ENCODE assay signal across 1 cellular context in the genomic region with DNA sequence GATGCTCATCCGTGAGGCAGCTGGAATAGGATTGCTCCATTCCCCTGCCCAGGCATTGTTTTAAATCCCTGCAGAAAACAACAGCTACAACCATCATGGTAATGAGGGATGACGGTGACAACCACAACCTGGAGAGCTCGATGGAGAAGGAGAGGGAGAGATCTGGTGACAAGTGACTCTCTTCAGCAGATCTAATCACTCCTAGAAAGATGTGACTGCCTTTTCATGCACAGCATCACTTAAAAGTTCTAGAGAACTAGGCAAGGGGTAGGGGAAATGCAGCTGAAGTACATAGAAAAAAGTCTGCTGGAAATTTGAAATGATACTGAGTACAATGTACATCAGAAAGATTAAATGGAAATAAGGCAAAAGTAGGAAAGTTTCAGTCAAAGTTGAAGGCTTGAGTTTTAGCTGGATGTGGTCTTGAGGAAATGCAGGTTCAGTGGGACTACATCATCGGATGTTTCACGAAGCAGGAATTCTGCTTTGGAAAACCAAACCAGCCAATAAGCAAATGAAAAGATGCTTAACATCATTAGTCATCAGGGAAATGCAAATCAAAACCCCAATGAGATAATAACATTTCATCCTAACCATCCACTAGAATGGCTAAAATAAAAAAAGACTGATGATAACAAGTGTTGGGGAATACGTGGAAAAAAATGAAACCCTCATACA.
TF ChIP-seq lines count a peak whose summit lies in the region.

No MANE protein-coding gene starts in this region.

TF ChIP-seq in GM12878, 131 proteins besides CTCF, POLR2A, EP300 and RAD21:
- TF ChIP-seq POLR2AphosphoS5 (IDR thresholded peaks at IDR 0.05; ENCODE audit: low read length) (no peak), ZNF207 (IDR thresholded peaks at IDR 0.05; ENCODE audit: borderline replicate concordance) (no peak), NRF1 (conservative IDR thresholded peaks at IDR 0.05; ENCODE audit: low read depth, low read length) (no peak), GABPA (IDR thresholded peaks at IDR 0.05; ENCODE audit: low read depth) (no peak), SMAD5 (IDR thresholded peaks at IDR 0.05; ENCODE audit: low read depth) (no peak), ZNF592 (IDR thresholded peaks at IDR 0.05) (no peak), ZNF24 (IDR thresholded peaks at IDR 0.05) (no peak), CREM (IDR thresholded peaks at IDR 0.05; ENCODE audit: low read depth) (no peak), IKZF2 (IDR thresholded peaks at IDR 0.05) (no peak), CHD2 (IDR thresholded peaks at IDR 0.05; ENCODE audit: borderline replicate concordance, low read depth, low read length) (no peak), NKRF (conservative IDR thresholded peaks at IDR 0.05) (no peak), KLF5 (IDR thresholded peaks at IDR 0.05; ENCODE audit: partially characterized antibody) (no peak), ETV6 (conservative IDR thresholded peaks at IDR 0.05 in 1 of 2, IDR thresholded peaks at IDR 0.05 in 1 of 2; ENCODE audit: borderline replicate concordance in 1 of 2, low read depth in 1 of 2) (no peak)
- TF ChIP-seq, protein P1, sequence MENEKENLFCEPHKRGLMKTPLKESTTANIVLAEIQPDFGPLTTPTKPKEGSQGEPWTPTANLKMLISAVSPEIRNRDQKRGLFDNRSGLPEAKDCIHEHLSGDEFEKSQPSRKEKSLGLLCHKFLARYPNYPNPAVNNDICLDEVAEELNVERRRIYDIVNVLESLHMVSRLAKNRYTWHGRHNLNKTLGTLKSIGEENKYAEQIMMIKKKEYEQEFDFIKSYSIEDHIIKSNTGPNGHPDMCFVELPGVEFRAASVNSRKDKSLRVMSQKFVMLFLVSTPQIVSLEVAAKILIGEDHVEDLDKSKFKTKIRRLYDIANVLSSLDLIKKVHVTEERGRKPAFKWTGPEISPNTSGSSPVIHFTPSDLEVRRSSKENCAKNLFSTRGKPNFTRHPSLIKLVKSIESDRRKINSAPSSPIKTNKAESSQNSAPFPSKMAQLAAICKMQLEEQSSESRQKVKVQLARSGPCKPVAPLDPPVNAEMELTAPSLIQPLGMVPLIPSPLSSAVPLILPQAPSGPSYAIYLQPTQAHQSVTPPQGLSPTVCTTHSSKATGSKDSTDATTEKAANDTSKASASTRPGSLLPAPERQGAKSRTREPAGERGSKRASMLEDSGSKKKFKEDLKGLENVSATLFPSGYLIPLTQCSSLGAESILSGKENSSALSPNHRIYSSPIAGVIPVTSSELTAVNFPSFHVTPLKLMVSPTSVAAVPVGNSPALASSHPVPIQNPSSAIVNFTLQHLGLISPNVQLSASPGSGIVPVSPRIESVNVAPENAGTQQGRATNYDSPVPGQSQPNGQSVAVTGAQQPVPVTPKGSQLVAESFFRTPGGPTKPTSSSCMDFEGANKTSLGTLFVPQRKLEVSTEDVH (IDR thresholded peaks at IDR 0.05; ENCODE audit: low read depth, partially characterized antibody), result no peak
- TF ChIP-seq, protein P2, sequence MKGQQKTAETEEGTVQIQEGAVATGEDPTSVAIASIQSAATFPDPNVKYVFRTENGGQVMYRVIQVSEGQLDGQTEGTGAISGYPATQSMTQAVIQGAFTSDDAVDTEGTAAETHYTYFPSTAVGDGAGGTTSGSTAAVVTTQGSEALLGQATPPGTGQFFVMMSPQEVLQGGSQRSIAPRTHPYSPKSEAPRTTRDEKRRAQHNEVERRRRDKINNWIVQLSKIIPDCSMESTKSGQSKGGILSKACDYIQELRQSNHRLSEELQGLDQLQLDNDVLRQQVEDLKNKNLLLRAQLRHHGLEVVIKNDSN (IDR thresholded peaks at IDR 0.05; ENCODE audit: borderline replicate concordance, extremely low read length, insufficient read depth, low read depth, low read length), result no peak
- TF ChIP-seq, protein P3, sequence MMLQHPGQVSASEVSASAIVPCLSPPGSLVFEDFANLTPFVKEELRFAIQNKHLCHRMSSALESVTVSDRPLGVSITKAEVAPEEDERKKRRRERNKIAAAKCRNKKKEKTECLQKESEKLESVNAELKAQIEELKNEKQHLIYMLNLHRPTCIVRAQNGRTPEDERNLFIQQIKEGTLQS (IDR thresholded peaks at IDR 0.05; ENCODE audit: borderline replicate concordance, extremely low read depth, low read depth, low read length), result no peak
